In genomic region chr2:187749804-187750431, GRCh38 we compare ENCODE assay signal across 12 cellular contexts.
DNase-seq lines count a peak whose midpoint lies in the region; ATAC-seq and TF ChIP-seq lines count a peak whose summit lies in the region.
"Had no signal": no experiment of that assay in that cellular context is flagged by ENCODE, and none has a peak within 500 bp of the region (broad histone marks: within the 10 kb centered on the region; RNA-seq: fewer than 3 reads in every experiment).

No MANE protein-coding gene starts in this region.

- no peak overlapping the region for H3K4me2 ChIP-seq in osteoblast (ENCODE audit: insufficient read depth, low read length)

- H3K9me3 ChIP-seq in HUES6 (ENCODE audit: control insufficient read depth, insufficient read depth, low read depth, low read length) = peaks cover 3% of the 10 kb centered on the region; the same call in 1 of the 2 replicates
- no peaks in the 10 kb centered on the region for H3K9me3 ChIP-seq in osteoblast (ENCODE audit: low read depth, low read length)
- no peaks in the 10 kb centered on the region for H3K9me3 ChIP-seq in upper lobe of right lung
- H3K9me3 ChIP-seq: HAP-1 had no signal

- peaks cover 17% of the 10 kb centered on the region for H3K36me3 Mint-ChIP-seq in WTC11
- H3K36me3 Mint-ChIP-seq: CD4-positive, alpha-beta memory T cell had no signal

- CTCF ChIA-PET in WTC11 (lab: Charles Lee) = no interaction called here

- intact Hi-C loops in upper lobe of right lung (cut with DNase I) = no loop called here

- H3K27me3 ChIP-seq in HUES6 (ENCODE audit: control insufficient read depth, insufficient read depth, low read length) (no peaks in the 10 kb centered on the region), osteoblast (ENCODE audit: insufficient read depth, low read length) (no peaks in the 10 kb centered on the region), upper lobe of right lung (no peaks in the 10 kb centered on the region)

- ATAC-seq in WTC11 (peak; percentile 38), upper lobe of right lung (peak; percentile 45)

- no peaks in the 10 kb centered on the region for H3K27me3 Mint-ChIP-seq in WTC11 (ENCODE audit: low read depth)
- H3K27me3 Mint-ChIP-seq: B cell; CD4-positive, alpha-beta memory T cell had no signal

- H3K27ac Mint-ChIP-seq in WTC11 = no peak overlapping the region
- H3K27ac Mint-ChIP-seq: B cell; CD4-positive, alpha-beta memory T cell had no signal

- H2AFZ ChIP-seq in osteoblast (ENCODE audit: low read length) = no peak overlapping the region

- peaks cover 19% of the 10 kb centered on the region for H3K9me3 Mint-ChIP-seq in WTC11

- TF ChIP-seq CTCF in WTC11 (IDR thresholded peaks at IDR 0.05) = no peak
- TF ChIP-seq CTCF in osteoblast (IDR thresholded peaks at IDR 0.05; ENCODE audit: extremely low read depth, low read depth, low read length) = no peak
- no peak for TF ChIP-seq CTCF in upper lobe of right lung (IDR thresholded peaks at IDR 0.05)

- H3K4me1 Mint-ChIP-seq in WTC11 = peaks cover 6% of the 10 kb centered on the region
- H3K4me1 Mint-ChIP-seq: B cell; CD4-positive, alpha-beta memory T cell had no signal

- DNase-seq in WTC11 (ENCODE audit: low spot score) (no peak), osteoblast (ENCODE audit: insufficient read length, low spot score, missing footprints) (peak; percentile 3), upper lobe of right lung (no peak), kidney glomerular epithelial cell (lab: John Stamatoyannopoulos, UW) (no peak), HUDEP-2 (lab: John Stamatoyannopoulos, UW; ENCODE audit: unreplicated experiment in 76 of 76) (no peak)
- DNase-seq in stimulated activated CD4-positive, alpha-beta T cell treated with anti-CD3 and anti-CD28 coated beads, Interleukin-2, amount 100 ng/mL, for 48 hours = no peak
- DNase-seq: CD4-positive, alpha-beta memory T cell; DMS79 had no signal

- H3K4me3 ChIP-seq in HUES6 (ENCODE audit: low read depth, low read length) = no peak overlapping the region
- no peak overlapping the region for H3K4me3 ChIP-seq in osteoblast (ENCODE audit: insufficient read depth, low read length)
- H3K4me3 ChIP-seq in upper lobe of right lung = no peak overlapping the region
- H3K4me3 ChIP-seq: HAP-1 had no signal

- H3K36me3 ChIP-seq in HUES6 (ENCODE audit: control insufficient read depth, insufficient read depth, low read length) (no peaks in the 10 kb centered on the region), osteoblast (ENCODE audit: insufficient read depth, low read length) (no peaks in the 10 kb centered on the region), upper lobe of right lung (no peaks in the 10 kb centered on the region)
- H3K36me3 ChIP-seq: HAP-1 had no signal

- no peak overlapping the region for H3K9ac ChIP-seq in HUES6 (ENCODE audit: low read length)

- no peaks in the 10 kb centered on the region for H3K79me2 ChIP-seq in osteoblast (ENCODE audit: insufficient read depth, low read length)

- H3K27ac ChIP-seq in HUES6 (ENCODE audit: low read depth, low read length) = 0 out of 2 replicates have a peak overlapping the region, but pooled peaks have one; percentile 47
- no peak overlapping the region for H3K27ac ChIP-seq in osteoblast (ENCODE audit: low read depth, low read length)
- H3K27ac ChIP-seq in upper lobe of right lung = no peak overlapping the region
- H3K27ac ChIP-seq: HL-60 had no signal

- no peak overlapping the region for H3K4me3 Mint-ChIP-seq in WTC11
- H3K4me3 Mint-ChIP-seq: B cell; CD4-positive, alpha-beta memory T cell had no signal

- POLR2A ChIA-PET in WTC11 (lab: Charles Lee) = no interaction called here

- H4K20me1 ChIP-seq in osteoblast (ENCODE audit: insufficient read depth, low read length) = no peaks in the 10 kb centered on the region

- H3K4me1 ChIP-seq in HUES6 (ENCODE audit: control insufficient read depth, insufficient read depth, low read length) (peaks cover 7% of the 10 kb centered on the region; the same call in 1 of the 2 replicates), osteoblast (ENCODE audit: insufficient read depth, low read length) (no peaks in the 10 kb centered on the region), upper lobe of right lung (no peaks in the 10 kb centered on the region)
- H3K4me1 ChIP-seq: HAP-1 had no signal

TF ChIP-seq in WTC11, 78 proteins besides CTCF, POLR2A, EP300 and RAD21:
- TF ChIP-seq USF1 (CRISPR knock-in tag; IDR thresholded peaks at IDR 0.05) (no peak), E2F1 (CRISPR knock-in tag; IDR thresholded peaks at IDR 0.05) (no peak), ELF4 (CRISPR knock-in tag; IDR thresholded peaks at IDR 0.05; ENCODE audit: low read depth) (no peak), SOX15 (CRISPR knock-in tag; IDR thresholded peaks at IDR 0.05) (no peak)
- TF ChIP-seq, protein P1, sequence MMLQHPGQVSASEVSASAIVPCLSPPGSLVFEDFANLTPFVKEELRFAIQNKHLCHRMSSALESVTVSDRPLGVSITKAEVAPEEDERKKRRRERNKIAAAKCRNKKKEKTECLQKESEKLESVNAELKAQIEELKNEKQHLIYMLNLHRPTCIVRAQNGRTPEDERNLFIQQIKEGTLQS (CRISPR knock-in tag; conservative IDR thresholded peaks at IDR 0.05) = no peak
